Comparison of ENCODE assay signal across 29 cellular contexts in the genomic region with DNA sequence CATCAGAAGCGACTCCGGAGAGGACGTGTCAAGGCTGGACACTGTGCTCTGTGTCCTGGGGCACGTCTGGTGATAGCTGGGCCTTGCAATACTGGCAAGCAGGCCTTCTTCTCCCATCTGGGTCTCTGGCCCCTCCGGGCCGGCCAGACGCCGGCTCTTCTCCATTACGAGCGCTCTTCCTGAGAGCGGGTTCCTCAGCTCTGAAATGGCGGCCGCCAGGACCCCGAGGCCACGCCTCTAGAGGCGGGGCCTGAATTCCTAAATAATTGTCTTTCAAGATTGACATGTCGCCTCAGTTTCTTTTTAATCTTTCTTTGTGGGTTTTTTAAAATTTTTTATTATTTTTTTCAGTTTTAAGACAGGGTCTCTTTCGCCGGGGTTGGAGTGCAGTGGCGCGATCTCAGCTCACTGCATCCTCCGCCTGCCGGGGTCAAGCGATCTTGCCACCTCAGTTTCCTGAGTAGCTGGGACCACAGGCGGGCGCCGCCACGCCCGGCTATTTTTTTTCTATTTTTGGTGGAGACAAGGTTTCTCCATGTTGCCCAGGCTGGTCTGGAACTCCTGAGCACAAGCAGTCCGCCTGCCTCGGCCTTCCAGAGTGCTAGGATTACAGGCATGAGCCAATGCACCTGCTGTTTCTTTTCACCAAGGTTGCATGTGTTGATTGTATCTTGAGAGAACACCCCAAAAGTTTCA.
"Had no signal": no experiment of that assay in that cellular context is flagged by ENCODE, and none has a peak within 500 bp of the region (broad histone marks: within the 10 kb centered on the region; RNA-seq: fewer than 3 reads in every experiment).

No MANE protein-coding gene starts in this region.

- H3K4me1 ChIP-seq: foreskin keratinocyte had no signal

- H2AFZ ChIP-seq: hepatocyte had no signal

- H3K4me2 ChIP-seq: hepatocyte, smooth muscle cell had no signal

- H3K4me3 ChIP-seq: dorsolateral prefrontal cortex, gastroesophageal sphincter, heart left ventricle, hepatocyte, lower lobe of right lung, prostate gland, right atrium auricular region, smooth muscle cell, suprapubic skin, thyroid gland had no signal

- H3K27me3 Mint-ChIP-seq: naive thymus-derived CD8-positive, alpha-beta T cell; stimulated activated naive CD8-positive, alpha-beta T cell treated with anti-CD3 and anti-CD28 coated beads, Interleukin-15, amount 100 ng/mL, for 72 hours; type B pancreatic cell had no signal

- DNase-seq: dorsolateral prefrontal cortex; effector CD4-positive, alpha-beta T cell; foreskin keratinocyte; heart left ventricle; immature natural killer cell; islet precursor cell; kidney glomerular epithelial cell; left ventricle myocardium superior; lower lobe of right lung; naive thymus-derived CD8-positive, alpha-beta T cell; nephron progenitor cell; nucleus accumbens; stimulated activated CD4-positive, alpha-beta T cell treated with anti-CD3 and anti-CD28 coated beads, Interleukin-12 subunit alpha, Interleukin-12 subunit beta, amount 100 ng/mL, for 4 hours; stimulated activated CD4-positive, alpha-beta T cell treated with anti-CD3 and anti-CD28 coated beads, Interleukin-1b, Interleukin-23, amount 100 ng/mL, for 48 hours; stimulated activated CD4-positive, alpha-beta T cell treated with anti-CD3 and anti-CD28 coated beads, Interleukin-4, amount 100 ng/mL, for 1 hour; stimulated activated CD8-positive, alpha-beta memory T cell treated with anti-CD3 and anti-CD28 coated beads, Interleukin-4, amount 100 ng/mL, for 48 hours; stimulated activated naive CD4-positive, alpha-beta T cell; stimulated activated naive CD8-positive, alpha-beta T cell treated with anti-CD3 and anti-CD28 coated beads, Interleukin-15, amount 100 ng/mL, for 72 hours; thyroid gland had no signal

- H3K27me3 ChIP-seq: dorsolateral prefrontal cortex, foreskin keratinocyte, gastroesophageal sphincter, heart left ventricle, hepatocyte, right atrium auricular region, suprapubic skin, thyroid gland had no signal

- H3K9me3 ChIP-seq: gastroesophageal sphincter, heart left ventricle, lower lobe of right lung, prostate gland, right atrium auricular region, suprapubic skin, thyroid gland had no signal

- H3K36me3 ChIP-seq: gastroesophageal sphincter, heart left ventricle, lower lobe of right lung, prostate gland, right atrium auricular region, suprapubic skin, thyroid gland had no signal

- ATAC-seq: esophagus mucosa; foreskin keratinocyte; gastroesophageal sphincter; heart left ventricle; left ventricle myocardium superior; lower lobe of right lung; naive thymus-derived CD8-positive, alpha-beta T cell; sciatic nerve; stimulated activated naive CD8-positive, alpha-beta T cell treated with anti-CD3 and anti-CD28 coated beads, Interleukin-15, amount 100 ng/mL, for 72 hours had no signal

- H3K9me3 Mint-ChIP-seq: immature natural killer cell; naive thymus-derived CD8-positive, alpha-beta T cell had no signal

- H3K27ac ChIP-seq: dorsolateral prefrontal cortex, epithelial cell of prostate, foreskin keratinocyte, gastroesophageal sphincter, heart left ventricle, hepatocyte, lower lobe of right lung, prostate gland, right atrium auricular region, suprapubic skin, thyroid gland had no signal

- H3K4me3 Mint-ChIP-seq: immature natural killer cell; nephron progenitor cell; stimulated activated naive CD8-positive, alpha-beta T cell treated with anti-CD3 and anti-CD28 coated beads, Interleukin-15, amount 100 ng/mL, for 72 hours; type B pancreatic cell had no signal

- H3K27ac Mint-ChIP-seq: immature natural killer cell, nephron progenitor cell, type B pancreatic cell had no signal
